ENCODE assay signal across 1 cellular context in the genomic region with DNA sequence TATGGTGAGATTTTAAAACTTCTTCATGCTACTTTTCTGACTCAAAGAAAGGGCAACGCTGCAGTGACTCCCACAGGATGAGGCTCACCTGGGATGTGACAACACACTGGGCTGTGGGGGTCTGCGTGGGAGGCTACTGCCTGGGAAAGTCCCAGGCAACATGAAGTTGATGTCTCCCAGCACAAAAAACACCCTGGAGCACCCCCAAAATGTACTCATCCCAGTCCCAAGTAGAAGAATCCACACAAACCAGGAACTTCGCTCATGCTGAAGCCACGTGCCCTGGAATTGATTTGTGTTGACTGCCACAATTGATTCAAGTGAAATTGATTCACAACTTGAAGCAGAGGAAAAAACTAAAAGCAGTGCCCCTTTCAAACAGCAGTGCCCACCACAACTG.
TF ChIP-seq lines count a peak whose summit lies in the region.

No MANE protein-coding gene starts in this region.

TF ChIP-seq in WTC11, 78 proteins besides CTCF, POLR2A, EP300 and RAD21 (continued from another document):
- TF ChIP-seq, protein P1, sequence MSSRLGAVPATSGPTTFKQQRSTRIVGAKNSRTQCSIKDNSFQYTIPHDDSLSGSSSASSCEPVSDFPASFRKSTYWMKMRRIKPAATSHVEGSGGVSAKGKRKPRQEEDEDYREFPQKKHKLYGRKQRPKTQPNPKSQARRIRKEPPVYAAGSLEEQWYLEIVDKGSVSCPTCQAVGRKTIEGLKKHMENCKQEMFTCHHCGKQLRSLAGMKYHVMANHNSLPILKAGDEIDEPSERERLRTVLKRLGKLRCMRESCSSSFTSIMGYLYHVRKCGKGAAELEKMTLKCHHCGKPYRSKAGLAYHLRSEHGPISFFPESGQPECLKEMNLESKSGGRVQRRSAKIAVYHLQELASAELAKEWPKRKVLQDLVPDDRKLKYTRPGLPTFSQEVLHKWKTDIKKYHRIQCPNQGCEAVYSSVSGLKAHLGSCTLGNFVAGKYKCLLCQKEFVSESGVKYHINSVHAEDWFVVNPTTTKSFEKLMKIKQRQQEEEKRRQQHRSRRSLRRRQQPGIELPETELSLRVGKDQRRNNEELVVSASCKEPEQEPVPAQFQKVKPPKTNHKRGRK (CRISPR knock-in tag; IDR thresholded peaks at IDR 0.05; ENCODE audit: borderline replicate concordance) = no peak
- TF ChIP-seq TEAD4 (CRISPR knock-in tag; IDR thresholded peaks at IDR 0.05) (no peak), TP53 (CRISPR knock-in tag; IDR thresholded peaks at IDR 0.05) (no peak), ZNF121 (CRISPR knock-in tag; IDR thresholded peaks at IDR 0.05) (no peak)
